In genomic region chr5:10859393-10860195, GRCh38 we compare ENCODE assay signal across 1 cellular context.
TF ChIP-seq lines count a peak whose summit lies in the region.

No MANE protein-coding gene starts in this region.

TF ChIP-seq in HepG2, 621 proteins besides CTCF, POLR2A, EP300 and RAD21 (continued from another document and continues in another):
- TF ChIP-seq ZNF292 (CRISPR knock-in tag; IDR thresholded peaks at IDR 0.05; ENCODE audit: borderline replicate concordance, low read depth), result peak; percentile 48; the same call in 1 of the 2 replicates
- no peak for TF ChIP-seq MYPOP (CRISPR knock-in tag; IDR thresholded peaks at IDR 0.05)
- peak; percentile 55; the same call in 1 of the 2 replicates for TF ChIP-seq ARID5B (CRISPR knock-in tag; IDR thresholded peaks at IDR 0.05)
- peak; percentile 25; the same call in 1 of the 2 replicates for TF ChIP-seq ZNF687 (CRISPR knock-in tag; IDR thresholded peaks at IDR 0.05)
- 0 out of 2 replicates have a peak, but pooled peaks have one; percentile 40 for TF ChIP-seq ZBTB43 (CRISPR knock-in tag; conservative IDR thresholded peaks at IDR 0.05)
- peak; percentile 51 to 85; a peak in 3 of 4 replicates for TF ChIP-seq NR2F1 (CRISPR knock-in tag; IDR thresholded peaks at IDR 0.05)
- peak; percentile 64; the same call in 1 of the 2 replicates for TF ChIP-seq SOX5 (CRISPR knock-in tag; IDR thresholded peaks at IDR 0.05; ENCODE audit: borderline replicate concordance)
- TF ChIP-seq PAWR (CRISPR knock-in tag; IDR thresholded peaks at IDR 0.05; ENCODE audit: borderline replicate concordance), result no peak
- TF ChIP-seq ZNF20 (CRISPR knock-in tag; IDR thresholded peaks at IDR 0.05), result no peak
- TF ChIP-seq SAP130 (CRISPR knock-in tag; IDR thresholded peaks at IDR 0.05; ENCODE audit: low read depth), result peak; percentile 39
- peak; percentile 53 for TF ChIP-seq SALL1 (CRISPR knock-in tag; IDR thresholded peaks at IDR 0.05)
- TF ChIP-seq NR2F6 (IDR thresholded peaks at IDR 0.05), result peak; percentile 94
- peak; percentile 94 for TF ChIP-seq NR2F6 (CRISPR knock-in tag; IDR thresholded peaks at IDR 0.05)
- no peak for TF ChIP-seq ELF1 (CRISPR knock-in tag; IDR thresholded peaks at IDR 0.05)
- TF ChIP-seq NR2F2 (IDR thresholded peaks at IDR 0.05; ENCODE audit: borderline replicate concordance, low read depth), result peak; percentile 95
- TF ChIP-seq ZNF646 (CRISPR knock-in tag; IDR thresholded peaks at IDR 0.05), result peak; percentile 73; the same call in 1 of the 2 replicates
- TF ChIP-seq ZNF891 (CRISPR knock-in tag; IDR thresholded peaks at IDR 0.05), result no peak
- TF ChIP-seq ZNF556 (CRISPR knock-in tag; IDR thresholded peaks at IDR 0.05; ENCODE audit: borderline replicate concordance), result peak; percentile 42; the same call in 1 of the 2 replicates
- TF ChIP-seq IKZF5 (CRISPR knock-in tag; IDR thresholded peaks at IDR 0.05), result no peak
- TF ChIP-seq HMG20A (CRISPR knock-in tag; IDR thresholded peaks at IDR 0.05; ENCODE audit: borderline replicate concordance), result 0 out of 2 replicates have a peak, but pooled peaks have one; percentile 55
- TF ChIP-seq MEF2D (CRISPR knock-in tag; IDR thresholded peaks at IDR 0.05), result peak; percentile 55; the same call in 1 of the 2 replicates
- no peak for TF ChIP-seq FOXK2 (IDR thresholded peaks at IDR 0.05)
- no peak for TF ChIP-seq SOX6 (IDR thresholded peaks at IDR 0.05)
- TF ChIP-seq SOX6 (CRISPR knock-in tag; IDR thresholded peaks at IDR 0.05), result peak; percentile 75
- TF ChIP-seq ZNF773 (CRISPR knock-in tag; IDR thresholded peaks at IDR 0.05; ENCODE audit: borderline replicate concordance), result no peak
- no peak for TF ChIP-seq ZFP62 (CRISPR knock-in tag; IDR thresholded peaks at IDR 0.05)
- TF ChIP-seq ZNF264 (CRISPR knock-in tag; IDR thresholded peaks at IDR 0.05), result no peak
- no peak for TF ChIP-seq HDAC2 (CRISPR knock-in tag; IDR thresholded peaks at IDR 0.05)
- TF ChIP-seq ZNF776 (CRISPR knock-in tag; IDR thresholded peaks at IDR 0.05), result no peak
- TF ChIP-seq ZNF788 (CRISPR knock-in tag; IDR thresholded peaks at IDR 0.05; ENCODE audit: borderline replicate concordance), result 0 out of 2 replicates have a peak, but pooled peaks have one; percentile 9
- TF ChIP-seq NCOR1 (IDR thresholded peaks at IDR 0.05; ENCODE audit: borderline replicate concordance, low read length), result peak; percentile 65
- 0 out of 2 replicates have a peak, but pooled peaks have one; percentile 10 for TF ChIP-seq SPEN (CRISPR knock-in tag; IDR thresholded peaks at IDR 0.05; ENCODE audit: low read depth)
- TF ChIP-seq ARNTL (CRISPR knock-in tag; IDR thresholded peaks at IDR 0.05), result peak; percentile 26; the same call in 1 of the 2 replicates
- TF ChIP-seq PPARG (CRISPR knock-in tag; conservative IDR thresholded peaks at IDR 0.05), result peak; percentile 84
- no peak for TF ChIP-seq ZNF101 (CRISPR knock-in tag; IDR thresholded peaks at IDR 0.05; ENCODE audit: borderline replicate concordance, low read depth)
- TF ChIP-seq NCOA1 (CRISPR knock-in tag; IDR thresholded peaks at IDR 0.05), result no peak
- TF ChIP-seq ZNF644 (CRISPR knock-in tag; IDR thresholded peaks at IDR 0.05; ENCODE audit: low read depth), result 0 out of 2 replicates have a peak, but pooled peaks have one; percentile 46
- peak; percentile 50; the same call in 1 of the 2 replicates for TF ChIP-seq NFIC (IDR thresholded peaks at IDR 0.05; ENCODE audit: low read length)
